ENCODE assay signal across 13 cellular contexts in the genomic region with DNA sequence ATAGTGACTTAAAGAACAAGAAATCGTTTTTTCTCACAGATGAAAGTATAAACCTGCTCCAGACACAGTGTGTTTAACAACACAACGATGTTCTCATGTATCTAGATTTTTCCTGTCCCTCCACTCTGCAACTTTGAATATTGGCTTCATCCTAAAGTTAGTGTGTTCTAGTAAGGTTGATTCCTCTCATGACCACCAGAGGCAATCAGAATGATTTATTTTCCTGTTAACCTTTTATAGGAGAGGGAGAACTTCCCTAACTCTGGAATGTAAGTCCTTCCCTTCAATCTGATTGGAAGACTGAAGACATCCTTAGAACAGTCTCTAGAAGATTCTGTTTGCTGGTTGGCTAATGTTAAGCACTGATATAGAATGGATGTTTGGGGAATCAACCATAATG. TPM values are rescaled to one million over a fixed set of nuclear protein-coding genes. Genes with fewer than 3 reads are reported as not detected.
A peak's percentile ranks its signal among the peaks of the same experiment; 100 is the strongest.
DNase-seq lines count a peak whose midpoint lies in the region; ATAC-seq and TF ChIP-seq lines count a peak whose summit lies in the region.
"Had no signal": no experiment of that assay in that cellular context is flagged by ENCODE, and none has a peak within 500 bp of the region (broad histone marks: within the 10 kb centered on the region; RNA-seq: fewer than 3 reads in every experiment).

No MANE protein-coding gene starts in this region.

- no peaks in the 10 kb centered on the region for H4K20me1 ChIP-seq in Loucy (ENCODE audit: insufficient read depth, low read length, poor library complexity, severe bottlenecking)

- peak; percentile 24 for TF ChIP-seq CTCF in GM12864 (IDR thresholded peaks at IDR 0.05; ENCODE audit: low read depth, low read length, missing control alignments)
- peak; percentile 59 for TF ChIP-seq CTCF in Loucy (conservative IDR thresholded peaks at IDR 0.05; ENCODE audit: low read length)
- TF ChIP-seq CTCF in choroid plexus epithelial cell (conservative IDR thresholded peaks at IDR 0.05; ENCODE audit: low read depth, low read length), result peak; percentile 34
- peak; percentile 20 for TF ChIP-seq CTCF in osteocyte (IDR thresholded peaks at IDR 0.05)

- no peak overlapping the region for H3K4me3 Mint-ChIP-seq in osteocyte (ENCODE audit: unreplicated experiment)

- no peaks in the 10 kb centered on the region for H3K9me3 Mint-ChIP-seq in osteocyte (ENCODE audit: unreplicated experiment)

- no peaks in the 10 kb centered on the region for H3K79me2 ChIP-seq in Loucy (ENCODE audit: insufficient read depth, low read length)
- H3K79me2 ChIP-seq: parathyroid adenoma had no signal

- H3K9me2 ChIP-seq in Loucy (replicated peaks; ENCODE audit: low read depth, low read length), result no peaks in the 10 kb centered on the region

- no peak overlapping the region for H3K4me2 ChIP-seq in Loucy (ENCODE audit: low read depth, low read length, poor library complexity, severe bottlenecking)

- no peaks in the 10 kb centered on the region for H3K4me1 Mint-ChIP-seq in osteocyte (ENCODE audit: unreplicated experiment)

- no peaks in the 10 kb centered on the region for H3K9me3 ChIP-seq in Loucy (ENCODE audit: insufficient read depth, low read depth, low read length)

- H2AFZ ChIP-seq in Loucy (ENCODE audit: low read length), result no peak overlapping the region
- H2AFZ ChIP-seq: parathyroid adenoma had no signal

- H3K36me3 ChIP-seq in Loucy (ENCODE audit: insufficient read depth, low read length), result no peaks in the 10 kb centered on the region
- H3K36me3 ChIP-seq: brain microvascular endothelial cell, esophagus muscularis mucosa had no signal

- H3K27me3 Mint-ChIP-seq in osteocyte (ENCODE audit: unreplicated experiment), result peaks cover 7% of the 10 kb centered on the region

- no peaks in the 10 kb centered on the region for H3K4me1 ChIP-seq in Loucy (ENCODE audit: insufficient read depth, low read length, poor library complexity, severe bottlenecking)
- H3K4me1 ChIP-seq: esophagus muscularis mucosa, parathyroid adenoma had no signal

- no peaks in the 10 kb centered on the region for H3K27me3 ChIP-seq in Loucy (ENCODE audit: insufficient read depth, low read length, poor library complexity, severe bottlenecking)
- H3K27me3 ChIP-seq: brain microvascular endothelial cell, esophagus muscularis mucosa had no signal

- H3K27ac Mint-ChIP-seq in osteocyte (ENCODE audit: unreplicated experiment), result no peak overlapping the region

- no peak for DNase-seq in GM12864 (ENCODE audit: low read depth)
- DNase-seq in choroid plexus epithelial cell (ENCODE audit: low read depth), result peak; percentile 11
- no peak for DNase-seq in osteocyte (ENCODE audit: extremely low spot score, unreplicated experiment)
- no peak for DNase-seq in activated T-cell treated with anti-CD3 and anti-CD28 coated beads, Interleukin-2, amount 50 U/mL, for 48 hours
- DNase-seq: brain microvascular endothelial cell, GDM1, GOT3, NCI-H526 treated with DMSO at 0.1 percent for 48 hours had no signal

- H3K9ac ChIP-seq in Loucy (ENCODE audit: low read depth, low read length, poor library complexity, severe bottlenecking), result no peak overlapping the region
- H3K9ac ChIP-seq: parathyroid adenoma had no signal

- H3F3A ChIP-seq in Loucy (ENCODE audit: low read depth), result no peaks in the 10 kb centered on the region

- H3K4me3 ChIP-seq in GM12864 (ENCODE audit: low read depth, low read length) (no peak overlapping the region), Loucy (ENCODE audit: low read length, poor library complexity, severe bottlenecking) (no peak overlapping the region), choroid plexus epithelial cell (ENCODE audit: low read depth, low read length) (no peak overlapping the region)
- H3K4me3 ChIP-seq: esophagus muscularis mucosa had no signal

- no peak for ATAC-seq in HG02973 (IDR thresholded peaks at IDR 0.05; ENCODE audit: unreplicated experiment)
- ATAC-seq in HG03045 (IDR thresholded peaks at IDR 0.05; ENCODE audit: unreplicated experiment), result no peak

- H3K36me3 Mint-ChIP-seq in osteocyte (ENCODE audit: unreplicated experiment), result no peaks in the 10 kb centered on the region

RNA-seq across cellular contexts. Expression of a gene that starts 41.0 kb away (rescaled TPM):
- 2.3 and 2.7 TPM in 2 replicates for total RNA-seq in osteocyte

RNA-seq across cellular contexts. Expression of a gene that starts 51.6 kb away (rescaled TPM):
- total RNA-seq in osteocyte, result not detected in 2 replicates
- total RNA-seq: esophagus muscularis mucosa had no signal
